In the genomic region with DNA sequence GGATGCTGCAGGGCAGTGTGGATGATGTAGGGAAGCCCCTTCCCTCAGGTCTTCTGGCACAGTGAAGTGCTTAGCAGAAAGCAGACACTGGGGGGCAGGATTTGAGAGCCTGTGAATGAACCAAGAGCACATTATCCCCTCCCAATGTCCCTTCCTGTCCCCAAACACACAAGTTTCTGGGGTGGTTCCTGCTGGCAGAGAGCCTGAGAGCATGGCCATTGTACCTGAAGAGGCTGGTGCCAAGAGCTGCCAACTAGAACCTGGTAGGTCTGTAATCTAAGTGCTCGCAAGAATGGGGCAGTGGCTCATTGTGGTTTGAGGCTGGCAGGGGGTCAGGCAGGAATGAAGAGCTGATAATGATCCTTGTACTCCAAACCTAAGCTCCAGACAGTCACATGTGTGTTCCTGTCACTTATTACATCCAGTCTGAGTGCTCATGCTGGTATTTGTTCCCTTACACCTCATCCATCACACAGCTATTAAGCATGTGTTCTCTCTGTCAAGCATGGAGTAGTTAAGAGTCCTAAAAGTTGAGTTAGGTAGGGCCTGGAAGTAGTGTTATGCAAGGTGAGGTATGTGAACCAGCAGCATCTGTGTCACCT, we compare ENCODE assay signal across 10 cellular contexts. TPM values are rescaled to one million over a fixed set of nuclear protein-coding genes. Genes with fewer than 3 reads are reported as not detected.
A peak's percentile ranks its signal among the peaks of the same experiment; 100 is the strongest.
DNase-seq lines count a peak whose midpoint lies in the region; ATAC-seq and TF ChIP-seq lines count a peak whose summit lies in the region.
"Had no signal": no experiment of that assay in that cellular context is flagged by ENCODE, and none has a peak within 500 bp of the region (broad histone marks: within the 10 kb centered on the region; RNA-seq: fewer than 3 reads in every experiment).

No MANE protein-coding gene starts in this region.

- peak; percentile 25 to 50 (median 47); a peak in 4 of 6 replicates for TF ChIP-seq CTCF in HCT116 (IDR thresholded peaks at IDR 0.05 in 2 of 3, conservative IDR thresholded peaks at IDR 0.05 in 1 of 3; ENCODE audit: borderline replicate concordance in 1 of 3, insufficient read depth in 1 of 3, low read depth in 2 of 3, low read length in 2 of 3)
- peak; percentile 92 for TF ChIP-seq CTCF in OCI-LY3 (IDR thresholded peaks at IDR 0.05; ENCODE audit: low read depth, low read length)
- TF ChIP-seq CTCF in transverse colon (IDR thresholded peaks at IDR 0.05): no peak
- peak in 19 of 56 donors; percentile 11 to 35 (median 20) for TF ChIP-seq CTCF in dorsolateral prefrontal cortex (IDR thresholded peaks at IDR 0.05 in 54 of 56, conservative IDR thresholded peaks at IDR 0.05 in 2 of 56; ENCODE audit: low read depth in 1 of 56, partially characterized antibody in 56 of 56)

- H3K36me3 ChIP-seq in HCT116 (ENCODE audit: control insufficient read depth in 1 of 2, insufficient read depth in 2 of 2, low read length in 2 of 2): no peaks in the 10 kb centered on the region
- H3K36me3 ChIP-seq in OCI-LY3 (replicated peaks; ENCODE audit: low read depth, low read length): no peaks in the 10 kb centered on the region
- no peaks in the 10 kb centered on the region for H3K36me3 ChIP-seq in transverse colon

- H3K9ac ChIP-seq in HCT116 (ENCODE audit: low read length): no peak overlapping the region
- no peak overlapping the region for H3K9ac ChIP-seq in OCI-LY3 (ENCODE audit: low read length)

- H3K4me1 ChIP-seq in HCT116 (ENCODE audit: control insufficient read depth in 1 of 2, insufficient read depth in 2 of 2, low read length in 2 of 2) (no peaks in the 10 kb centered on the region), OCI-LY3 (ENCODE audit: low read length) (peaks cover 27% of the 10 kb centered on the region), transverse colon (peaks cover 0 to 4% (median 0%) of the 10 kb centered on the region in 4 donors)

- H4K20me1 ChIP-seq in HCT116 (ENCODE audit: insufficient read depth) (no peaks in the 10 kb centered on the region), OCI-LY3 (ENCODE audit: insufficient read depth, low read length) (no peaks in the 10 kb centered on the region)

- no peaks in the 10 kb centered on the region for H3K9me2 ChIP-seq in HCT116 (ENCODE audit: insufficient read depth)

- H2AFZ ChIP-seq in HCT116 (ENCODE audit: low read depth, low read length, poor library complexity, severe bottlenecking): no peak overlapping the region
- H2AFZ ChIP-seq in OCI-LY3 (ENCODE audit: low read depth, low read length): no peak overlapping the region

- peak; percentile 39 for DNase-seq in DMS153 (lab: John Stamatoyannopoulos, UW)
- DNase-seq in HCT116 (ENCODE audit: low read depth, low spot score): no peak
- peak; percentile 73 for DNase-seq in iPS-NIHi11 (ENCODE audit: low spot score)
- no peak for DNase-seq in cerebellum (ENCODE audit: low spot score)
- DNase-seq in transverse colon: no peak
- no peak for DNase-seq in NCI-H1436 (lab: John Stamatoyannopoulos, UW)
- no peak for DNase-seq in dorsolateral prefrontal cortex
- DNase-seq: NCI-H2171 had no signal

- intact Hi-C loops in HCT116 (cut with micrococcal nuclease): loop anchor here (2.0 to 10.0 kb wide), 2 partner anchors 158 to 280 kb away; no protein-coding TSS in a partner anchor
- intact Hi-C loops in transverse colon (cut with DNase I; ENCODE audit: low total_unique reads): no loop called here
- intact Hi-C loops in dorsolateral prefrontal cortex (cut with DNase I): loop anchor here in 1 of 2 donors (10.0 kb wide), 1 partner anchor 160 kb away; a partner anchor contains a TSS

- no peak overlapping the region for H3K4me2 ChIP-seq in HCT116 (ENCODE audit: low read length)
- H3K4me2 ChIP-seq in OCI-LY3 (ENCODE audit: low read length): no peak overlapping the region

- TF ChIP-seq POLR2A in HCT116 (IDR thresholded peaks at IDR 0.05; ENCODE audit: borderline replicate concordance, extremely low read depth, insufficient read depth, insufficient read length) (no peak), transverse colon (IDR thresholded peaks at IDR 0.05) (no peak)

- RAD21 ChIA-PET in HCT116 (lab: Charles Lee; ENCODE audit: low non-redundant PET in 1 of 2, low total read pairs in 2 of 2, uncharacterized antibody in 2 of 2, unreplicated experiment in 2 of 2): interaction anchor here in 1 of 2 experiments (0.9 kb wide), 1 partner anchor 158 kb away, joined by 3 read pairs; no protein-coding TSS in a partner anchor

- 50% methylated on average over 1 of the region's 1 CpG; no CpG with 5 or more reads in 1 of the 2 donors for WGBS in transverse colon (ENCODE audit: low coverage in 1 of 2), 2 donors

- in situ Hi-C loops in transverse colon (cut with MboI; ENCODE audit: low pct_ligation_motif_present in 1 of 4, low pct_unique_long_range_greater_than_20kb in 1 of 4, low sequenced_read_pairs in 3 of 4): loop anchor here in 2 of 4 donors (25.0 kb wide), 2 partner anchors 128 to 278 kb away; a partner anchor contains a TSS

- POLR2A ChIA-PET in HCT116 (lab: Charles Lee): no interaction called here

- peak; percentile 76 for ATAC-seq in HCT116

- no TSS peak for BruUV-seq in HCT116 (replicated peaks; lab: Mats Ljungman, UMichigan)

- H3K27me3 ChIP-seq in HCT116 (ENCODE audit: insufficient read depth, low read length) (peaks cover 8% of the 10 kb centered on the region; the same call in 1 of the 2 replicates), OCI-LY3 (ENCODE audit: low read depth, low read length) (peaks cover 45% of the 10 kb centered on the region), transverse colon (peaks cover 13% of the 10 kb centered on the region), dorsolateral prefrontal cortex (peaks cover 0 to 14% (median 0%) of the 10 kb centered on the region in 45 donors)

- CTCF ChIA-PET in HCT116 (lab: Charles Lee): interaction anchor here (0.7 to 1.7 kb wide), 4 partner anchors 154 to 168 kb away, joined by 3 to 8 read pairs (median 4); no protein-coding TSS in a partner anchor

- no peak overlapping the region for H3K27ac ChIP-seq in HCT116 (ENCODE audit: low read depth, low read length)
- H3K27ac ChIP-seq in OCI-LY3 (ENCODE audit: low read length): no peak overlapping the region
- H3K27ac ChIP-seq in transverse colon: no peak overlapping the region
- no peak overlapping the region for H3K27ac ChIP-seq in dorsolateral prefrontal cortex

- peak; percentile 48 for TF ChIP-seq RAD21 in HCT116 (IDR thresholded peaks at IDR 0.05; ENCODE audit: low read depth)

- H3K79me2 ChIP-seq in HCT116 (ENCODE audit: insufficient read depth, low read length) (no peaks in the 10 kb centered on the region), OCI-LY3 (ENCODE audit: low read length) (no peaks in the 10 kb centered on the region)

- TF ChIP-seq EP300 in transverse colon (IDR thresholded peaks at IDR 0.05; ENCODE audit: low read depth): no peak

- H3K9me3 ChIP-seq in HCT116 (ENCODE audit: control insufficient read depth in 1 of 2, insufficient read depth in 1 of 2, low read depth in 1 of 2, low read length in 2 of 2) (no peaks in the 10 kb centered on the region), OCI-LY3 (ENCODE audit: insufficient read depth, low read length) (no peaks in the 10 kb centered on the region), transverse colon (no peaks in the 10 kb centered on the region)

- H3K4me3 ChIP-seq in HCT116 (replicated peaks in 1 of 2; ENCODE audit: low read depth in 1 of 2, low read length in 2 of 2) (no peak overlapping the region), OCI-LY3 (ENCODE audit: low read length) (no peak overlapping the region), transverse colon (no peak overlapping the region), dorsolateral prefrontal cortex (no peak overlapping the region)

TF ChIP-seq in HCT116, 20 proteins besides CTCF, POLR2A, EP300 and RAD21 (continues in another document):
- TF ChIP-seq YY1 (IDR thresholded peaks at IDR 0.05; ENCODE audit: extremely low read depth, insufficient replicate concordance, low read depth, low read length) (no peak), SP1 (IDR thresholded peaks at IDR 0.05; ENCODE audit: low read depth) (no peak), ZFX (IDR thresholded peaks at IDR 0.05) (no peak)
- TF ChIP-seq, protein P1, sequence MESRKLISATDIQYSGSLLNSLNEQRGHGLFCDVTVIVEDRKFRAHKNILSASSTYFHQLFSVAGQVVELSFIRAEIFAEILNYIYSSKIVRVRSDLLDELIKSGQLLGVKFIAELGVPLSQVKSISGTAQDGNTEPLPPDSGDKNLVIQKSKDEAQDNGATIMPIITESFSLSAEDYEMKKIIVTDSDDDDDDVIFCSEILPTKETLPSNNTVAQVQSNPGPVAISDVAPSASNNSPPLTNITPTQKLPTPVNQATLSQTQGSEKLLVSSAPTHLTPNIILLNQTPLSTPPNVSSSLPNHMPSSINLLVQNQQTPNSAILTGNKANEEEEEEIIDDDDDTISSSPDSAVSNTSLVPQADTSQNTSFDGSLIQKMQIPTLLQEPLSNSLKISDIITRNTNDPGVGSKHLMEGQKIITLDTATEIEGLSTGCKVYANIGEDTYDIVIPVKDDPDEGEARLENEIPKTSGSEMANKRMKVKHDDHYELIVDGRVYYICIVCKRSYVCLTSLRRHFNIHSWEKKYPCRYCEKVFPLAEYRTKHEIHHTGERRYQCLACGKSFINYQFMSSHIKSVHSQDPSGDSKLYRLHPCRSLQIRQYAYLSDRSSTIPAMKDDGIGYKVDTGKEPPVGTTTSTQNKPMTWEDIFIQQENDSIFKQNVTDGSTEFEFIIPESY (IDR thresholded peaks at IDR 0.05; ENCODE audit: extremely low read depth, insufficient replicate concordance, low read length): no peak

RNA-seq across cellular contexts. Expression of a gene that starts 6.7 kb away (rescaled TPM):
- total RNA-seq in HCT116 (2021; ENCODE audit: unreplicated experiment) (0.10 TPM), cerebellum (1.6 TPM), transverse colon (1 to 10 TPM in 3 of 4 donors, not detected in 1; 1.9 to 4.4 (median 3.3) TPM), dorsolateral prefrontal cortex (10 to 100 TPM in 4 of 120 experiments, 1 to 10 TPM in 112, under 1 TPM in 4; 0.56 to 17.4 (median 3.0) TPM)
- 0.03 TPM in 1 of 2 replicates, not detected in the other for polyA plus RNA-seq in HCT116 (2012)
- total RNA-seq: kidney epithelial cell had no signal

RNA-seq across cellular contexts. Expression of a gene that starts 27.4 kb away (rescaled TPM):
- total RNA-seq in HCT116 (2021; ENCODE audit: unreplicated experiment) (not detected), cerebellum (not detected), transverse colon (not detected), dorsolateral prefrontal cortex (under 1 TPM in 2 of 120 experiments, not detected in 118; 0.38 to 0.43 TPM)
- 0.04 and 0.05 TPM in 2 replicates for polyA plus RNA-seq in HCT116 (2012)
- total RNA-seq: kidney epithelial cell had no signal

Comparison
In these comparisons a context has a peak if more than half of its experiments do, and no peak if none do; other contexts are left out.
1. DNase-seq: peak in DMS153 (single experiment) and iPS-NIHi11 (single experiment); none in HCT116 (single experiment), cerebellum (single experiment), transverse colon (single experiment), NCI-H1436 (single experiment) and dorsolateral prefrontal cortex (0 of 10).
2. CTCF ChIP-seq: peak in HCT116 (3 of 3) and OCI-LY3 (single experiment); none in transverse colon (0 of 5).